36 cellular contexts compared by ENCODE assay signal in genomic region chr2:191670787-191671186, GRCh38. TPM values are rescaled to one million over a fixed set of nuclear protein-coding genes. Genes with fewer than 3 reads are reported as not detected.
DNase-seq lines count a peak whose midpoint lies in the region; ATAC-seq, FAIRE-seq and TF ChIP-seq lines count a peak whose summit lies in the region.
"Had no signal": no experiment of that assay in that cellular context is flagged by ENCODE, and none has a peak within 500 bp of the region (broad histone marks: within the 10 kb centered on the region; RNA-seq: fewer than 3 reads in every experiment).

No MANE protein-coding gene starts in this region.

- ATAC-seq in K562 (no peak), left cardiac atrium (no peak), HG03354 (IDR thresholded peaks at IDR 0.05; ENCODE audit: poor library complexity, severe bottlenecking, unreplicated experiment) (no peak)
- ATAC-seq: A549; CD8-positive, alpha-beta T cell had no signal

- no TSS peak for BruUV-seq in K562 (replicated peaks; lab: Mats Ljungman, UMichigan)

- H3K27me3 Mint-ChIP-seq in CD8-positive, alpha-beta memory T cell, result no peaks in the 10 kb centered on the region
- H3K27me3 Mint-ChIP-seq: B cell; CD4-positive, alpha-beta memory T cell; CD4-positive, alpha-beta T cell had no signal

- H3K4me3 ChIP-seq in HEK293 (ENCODE audit: low read depth, low read length) (no peak overlapping the region), OCI-LY3 (ENCODE audit: low read length) (no peak overlapping the region), K562 (no peak overlapping the region), brain microvascular endothelial cell (ENCODE audit: low read depth, low read length) (no peak overlapping the region)
- H3K4me3 ChIP-seq in CD8-positive, alpha-beta memory T cell (ENCODE audit: low read length), result no peak overlapping the region
- H3K4me3 ChIP-seq: A549; BLaER1; BLaER1 treated with 17β-estradiol and CSF1 and Interleukin-3, amounts not matched to agents 10 nM and 100 nM had no signal

- DNase-seq in K562 (ENCODE audit: extremely low read depth in 1 of 4, low spot score in 3 of 4), result no peak
- no peak for DNase-seq in frontal cortex (ENCODE audit: low spot score in 2 of 2)
- no peak for DNase-seq in brain microvascular endothelial cell
- DNase-seq in CD8-positive, alpha-beta memory T cell, result no peak
- DNase-seq in left cardiac atrium, result no peak
- DNase-seq: 8988T; ACHN; AML-193; BE2C; C1 segment of cervical spinal cord; Caco-2; Calu3; CD4-positive, alpha-beta memory T cell; CD4-positive, alpha-beta T cell; CD4-positive, CD25-positive, alpha-beta regulatory T cell; CD8-positive, alpha-beta T cell; COR-L47; DMS 273 treated with DMSO at 0.1 percent for 48 hours; DMS153; DMS53; DMS79; DMS79 treated with DMSO at 0.1 percent for 48 hours; DND-41; EL had no signal

- H3K4me1 Mint-ChIP-seq in CD8-positive, alpha-beta memory T cell, result peaks cover 16 to 19% (median 18%) of the 10 kb centered on the region in 3 donors

- H3K4me2 ChIP-seq in OCI-LY3 (ENCODE audit: low read length), result peak overlapping the region; percentile 66
- no peak overlapping the region for H3K4me2 ChIP-seq in K562 (ENCODE audit: insufficient read depth, low read length)
- H3K4me2 ChIP-seq: A549, BLaER1 had no signal

- H3K9me3 Mint-ChIP-seq in CD8-positive, alpha-beta memory T cell, result peaks cover 0 to 2% (median 0%) of the 10 kb centered on the region in 5 donors
- H3K9me3 Mint-ChIP-seq: CD4-positive, alpha-beta memory T cell; CD4-positive, alpha-beta T cell had no signal

- H3K9me1 ChIP-seq in K562 (ENCODE audit: control insufficient read depth, insufficient read depth, low read length), result no peaks in the 10 kb centered on the region

- no peak overlapping the region for H3K27ac ChIP-seq in HEK293 (ENCODE audit: extremely low read depth, low read depth, low read length)
- H3K27ac ChIP-seq in OCI-LY3 (ENCODE audit: low read length), result peak overlapping the region; percentile 98
- no peak overlapping the region for H3K27ac ChIP-seq in K562 (ENCODE audit: extremely low read depth, low read depth, low read length)
- H3K27ac ChIP-seq in brain microvascular endothelial cell, result no peak overlapping the region
- no peak overlapping the region for H3K27ac ChIP-seq in CD8-positive, alpha-beta memory T cell (ENCODE audit: low read depth, low read length)
- H3K27ac ChIP-seq: 22Rv1; A549; BLaER1; BLaER1 treated with 17β-estradiol and CSF1 and Interleukin-3, amounts not matched to agents 10 nM and 100 nM; C4-2B had no signal

- TF ChIP-seq POLR2A in K562 (conservative IDR thresholded peaks at IDR 0.05), result no peak

- POLR2A ChIA-PET in HEK293 (lab: Yijun Ruan, JAX), result no interaction called here
- POLR2A ChIA-PET in K562 (lab: Yijun Ruan, JAX), result no interaction called here
- POLR2A ChIA-PET in CD8-positive, alpha-beta memory T cell (lab: Charles Lee), result interaction anchor here (1.0 kb wide), 1 partner anchor 32 kb away, joined by 3 read pairs; no protein-coding TSS in a partner anchor

- H3K4me1 ChIP-seq in HEK293 (ENCODE audit: control insufficient read depth, insufficient read depth, low read length), result no peaks in the 10 kb centered on the region
- H3K4me1 ChIP-seq in OCI-LY3 (ENCODE audit: low read length), result peaks cover 66% of the 10 kb centered on the region
- H3K4me1 ChIP-seq in K562 (replicated peaks in 1 of 2; ENCODE audit: control insufficient read depth in 2 of 2, insufficient read depth in 2 of 2, low read length in 2 of 2), result peaks cover 0 to 12% of the 10 kb centered on the region in 2 experiments; a peak in 3 of 5 replicates
- H3K4me1 ChIP-seq in CD8-positive, alpha-beta memory T cell (ENCODE audit: insufficient read depth, low read length), result peaks cover 15% of the 10 kb centered on the region
- H3K4me1 ChIP-seq: A549, BE2C had no signal

- H3K4me3 Mint-ChIP-seq in CD8-positive, alpha-beta memory T cell, result no peak overlapping the region
- H3K4me3 Mint-ChIP-seq: B cell; CD14-positive monocyte; CD4-positive, alpha-beta memory T cell; CD4-positive, alpha-beta T cell; CD4-positive, CD25-positive, alpha-beta regulatory T cell; CD8-positive, alpha-beta T cell had no signal

- H2AFZ ChIP-seq in OCI-LY3 (ENCODE audit: low read depth, low read length) (no peak overlapping the region), K562 (ENCODE audit: low read depth, low read length) (no peak overlapping the region)

- FAIRE-seq in K562 (lab: Jason Lieb, UNC) (no peak), frontal cortex (lab: Jason Lieb, UNC) (peak; percentile 28)
- FAIRE-seq: A204.1, A549, D721Med had no signal

- no peak overlapping the region for H3K27ac Mint-ChIP-seq in CD8-positive, alpha-beta memory T cell
- H3K27ac Mint-ChIP-seq: B cell; CD14-positive monocyte; CD4-positive, alpha-beta memory T cell; CD4-positive, alpha-beta T cell; CD4-positive, CD25-positive, alpha-beta regulatory T cell; CD8-positive, alpha-beta T cell had no signal

- H3K9me3 ChIP-seq in HEK293 (ENCODE audit: control insufficient read depth, insufficient read depth, low read depth, low read length) (no peaks in the 10 kb centered on the region), OCI-LY3 (ENCODE audit: insufficient read depth, low read length) (no peaks in the 10 kb centered on the region), K562 (replicated peaks; ENCODE audit: control insufficient read depth, insufficient read depth, low read depth, low read length) (0 out of 2 replicates have a peak, but pooled peaks cover 2% of the 10 kb centered on the region)
- no peaks in the 10 kb centered on the region for H3K9me3 ChIP-seq in CD8-positive, alpha-beta memory T cell (ENCODE audit: low read length)
- H3K9me3 ChIP-seq: A549, BE2C, Caco-2 had no signal

- intact Hi-C loops in K562 (cut with micrococcal nuclease), result no loop called here
- intact Hi-C loops in left cardiac atrium (cut with DNase I), result no loop called here

- no peak for TF ChIP-seq CTCF in HEK293 (tag by site-specific recombination; IDR thresholded peaks at IDR 0.05)
- no peak for TF ChIP-seq CTCF in OCI-LY3 (IDR thresholded peaks at IDR 0.05; ENCODE audit: low read depth, low read length)
- TF ChIP-seq CTCF in K562 (IDR thresholded peaks at IDR 0.05 in 2 of 3, conservative IDR thresholded peaks at IDR 0.05 in 1 of 3; ENCODE audit: insufficient read depth in 2 of 3, low read depth in 1 of 3, low read length in 3 of 3), result no peak
- no peak for TF ChIP-seq CTCF in brain microvascular endothelial cell (IDR thresholded peaks at IDR 0.05; ENCODE audit: low read depth, low read length, missing control alignments)

- no peaks in the 10 kb centered on the region for H4K20me1 ChIP-seq in OCI-LY3 (ENCODE audit: insufficient read depth, low read length)
- H4K20me1 ChIP-seq in K562 (replicated peaks; ENCODE audit: control insufficient read depth, insufficient read depth, low read length), result no peaks in the 10 kb centered on the region
- H4K20me1 ChIP-seq: BLaER1; BLaER1 treated with 17β-estradiol and CSF1 and Interleukin-3, amounts not matched to agents 10 nM and 100 nM had no signal

- CTCF ChIA-PET in HEK293 (lab: Yijun Ruan, JAX), result no interaction called here
- CTCF ChIA-PET in K562 (lab: Yijun Ruan, JAX; ENCODE audit: low intra/inter-chr PET ratio), result no interaction called here
- CTCF ChIA-PET in CD8-positive, alpha-beta memory T cell (lab: Charles Lee), result no interaction called here

- in situ Hi-C loops in K562 (cut with MboI), result no loop called here
- in situ Hi-C loops in brain microvascular endothelial cell (cut with HindIII; ENCODE audit: low pct_ligation_motif_present, low sequenced_read_pairs), result no loop called here

- H3K36me3 Mint-ChIP-seq in CD8-positive, alpha-beta memory T cell, result peaks cover 0 to 4% (median 0%) of the 10 kb centered on the region in 3 donors
- H3K36me3 Mint-ChIP-seq: CD14-positive monocyte; CD4-positive, alpha-beta memory T cell; CD4-positive, CD25-positive, alpha-beta regulatory T cell; CD8-positive, alpha-beta T cell had no signal

- H3K79me2 ChIP-seq in OCI-LY3 (ENCODE audit: low read length), result peaks cover 22% of the 10 kb centered on the region
- H3K79me2 ChIP-seq in K562 (ENCODE audit: control insufficient read depth, insufficient read depth, low read length), result no peaks in the 10 kb centered on the region

- no peaks in the 10 kb centered on the region for H3K36me3 ChIP-seq in HEK293 (ENCODE audit: control insufficient read depth in 2 of 2, insufficient read depth in 1 of 2, low read length in 2 of 2)
- H3K36me3 ChIP-seq in OCI-LY3 (replicated peaks; ENCODE audit: low read depth, low read length), result peaks cover 6% of the 10 kb centered on the region
- H3K36me3 ChIP-seq in K562 (ENCODE audit: control insufficient read depth, insufficient read depth, low read length), result no peaks in the 10 kb centered on the region
- H3K36me3 ChIP-seq in brain microvascular endothelial cell (replicated peaks), result no peaks in the 10 kb centered on the region
- no peaks in the 10 kb centered on the region for H3K36me3 ChIP-seq in CD8-positive, alpha-beta memory T cell (ENCODE audit: insufficient read depth, low read length)
- H3K36me3 ChIP-seq: BE2C; BLaER1; BLaER1 treated with 17β-estradiol and CSF1 and Interleukin-3, amounts not matched to agents 10 nM and 100 nM had no signal

- H3K27me3 ChIP-seq in OCI-LY3 (ENCODE audit: low read depth, low read length), result no peaks in the 10 kb centered on the region
- no peaks in the 10 kb centered on the region for H3K27me3 ChIP-seq in K562 (ENCODE audit: control insufficient read depth in 2 of 2, insufficient read depth in 2 of 2, low read length in 2 of 2)
- no peaks in the 10 kb centered on the region for H3K27me3 ChIP-seq in brain microvascular endothelial cell (replicated peaks)
- no peaks in the 10 kb centered on the region for H3K27me3 ChIP-seq in CD8-positive, alpha-beta memory T cell (ENCODE audit: insufficient read depth, low read length, poor library complexity, severe bottlenecking)
- H3K27me3 ChIP-seq: BE2C; BLaER1; BLaER1 treated with 17β-estradiol and CSF1 and Interleukin-3, amounts not matched to agents 10 nM and 100 nM had no signal

- TF ChIP-seq EP300 in K562 (IDR thresholded peaks at IDR 0.05; ENCODE audit: low read length), result no peak

- no peak for TF ChIP-seq RAD21 in K562 (CRISPR knock-in tag; conservative IDR thresholded peaks at IDR 0.05 in 1 of 2, IDR thresholded peaks at IDR 0.05 in 1 of 2)

- H3K9ac ChIP-seq in OCI-LY3 (ENCODE audit: low read length), result peak overlapping the region; percentile 90
- H3K9ac ChIP-seq in K562 (ENCODE audit: insufficient read depth in 1 of 2, low read depth in 2 of 2, low read length in 2 of 2), result no peak overlapping the region
- H3K9ac ChIP-seq: BLaER1; BLaER1 treated with 17β-estradiol and CSF1 and Interleukin-3, amounts not matched to agents 10 nM and 100 nM had no signal

RNA-seq across cellular contexts. Expression of gene NABP1, which starts 7.1 kb away (rescaled TPM):
- total RNA-seq in K562 (2011; cell fraction: chromatin; rRNA removed; ENCODE audit: low replicate concordance), result 68.8 and 169 TPM in 2 replicates
- total RNA-seq in K562 (2011; cell fraction: nucleolus; rRNA removed), result 39.4 and 41.1 TPM in 2 replicates
- 97.2 and 188 TPM in 2 replicates for total RNA-seq in K562 (2011; cell fraction: nucleoplasm; rRNA removed)
- total RNA-seq in K562 (2014; rRNA removed), result 18.6 and 20.2 TPM in 2 replicates
- total RNA-seq in K562 (2014; rRNA removed; fragmentation: Illumina TruSeq; extraction: Trizol), result 31.6 and 35.8 TPM in 2 replicates
- 37.2 and 44.0 TPM in 2 replicates for total RNA-seq in K562 (2015; rRNA removed; fragmentation: Illumina TruSeq; extraction: Trizol)
- 24.5 and 28.1 TPM in 2 replicates for total RNA-seq in K562 (2021)
- 20.5 and 22.2 TPM in 2 replicates for polyA plus RNA-seq in K562 (2011; rRNA removed)
- 1.8 and 5.1 TPM in 2 replicates for polyA plus RNA-seq in K562 (2011; cell fraction: cytosol; rRNA removed)
- 56.5 and 66.5 TPM in 2 replicates for polyA plus RNA-seq in K562 (2011; cell fraction: nucleus; rRNA removed)
- polyA plus RNA-seq in K562 (2012), result 10.8 and 12.9 TPM in 2 replicates
- polyA plus RNA-seq in K562 (2014; fragmentation: Illumina TruSeq; extraction: Trizol), result 15.6 and 17.1 TPM in 2 replicates
- 10 to 100 TPM; 12.8 to 14.9 TPM for polyA plus RNA-seq in K562 (2014; fragmentation: Nextera tagmentation; extraction: Ambion mirVana)
- polyA plus RNA-seq in K562 (2014; rRNA removed), result 13.9 and 15.4 TPM in 2 replicates
- 46.2 and 78.7 TPM in 2 replicates for polyA minus RNA-seq in K562 (2011; rRNA and poly(A)+ RNA removed)
- polyA minus RNA-seq in K562 (2011; cell fraction: cytosol; rRNA and poly(A)+ RNA removed), result 11.1 and 11.5 TPM in 2 replicates
- 101 and 194 TPM in 2 replicates for polyA minus RNA-seq in K562 (2011; cell fraction: nucleus; rRNA and poly(A)+ RNA removed)
- 3.3 TPM for total RNA-seq in frontal cortex
- 10 to 100 TPM; 44.9 to 48.2 TPM for total RNA-seq in CD8-positive, alpha-beta memory T cell
- 13.9 TPM for polyA plus RNA-seq in CD8-positive, alpha-beta memory T cell
- 10 to 100 TPM; 16.2 to 19.8 TPM for total RNA-seq in left cardiac atrium
